In the genomic region with DNA sequence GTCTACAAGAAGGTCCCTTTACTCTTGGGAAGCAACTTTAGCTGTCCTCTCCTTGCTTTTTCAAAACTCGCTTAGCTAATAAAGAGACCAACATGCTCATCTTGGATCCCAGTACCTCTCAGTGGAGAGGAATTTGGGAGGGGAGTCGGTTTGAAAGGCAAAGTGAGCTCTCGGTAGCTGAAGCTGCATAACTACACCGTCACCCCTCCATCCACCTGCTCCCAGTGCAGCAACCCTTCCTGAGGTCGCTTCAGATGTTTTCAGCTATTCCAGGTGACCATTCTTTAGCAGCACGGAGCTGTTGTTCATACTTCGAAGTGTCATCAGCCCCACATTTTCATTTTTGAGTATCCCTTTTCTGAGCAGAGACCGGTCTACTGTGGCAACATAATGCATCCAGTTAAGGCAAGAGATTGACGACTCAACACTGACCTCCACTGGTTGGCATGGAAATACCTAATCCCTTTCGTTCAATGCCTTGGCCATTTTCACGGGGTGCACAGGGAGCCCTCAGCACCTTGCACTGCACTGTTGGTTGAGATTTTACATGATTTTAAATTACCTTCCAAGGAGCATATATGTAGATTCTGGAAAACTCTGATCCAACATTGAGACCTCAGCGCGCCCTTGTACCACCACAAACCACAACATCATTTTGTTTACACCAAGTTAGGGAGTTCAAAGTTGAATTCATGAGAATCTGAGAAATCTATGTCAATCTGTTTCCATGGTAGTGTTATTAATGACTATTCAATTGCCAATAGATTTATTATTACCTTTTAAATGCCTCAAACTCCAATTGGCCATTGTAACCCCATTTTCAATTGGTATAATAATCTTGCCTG, we compare ENCODE assay signal across 8 cellular contexts. TPM values are rescaled to one million over a fixed set of nuclear protein-coding genes. Genes with fewer than 3 reads are reported as not detected.
DNase-seq lines count a peak whose midpoint lies in the region; TF ChIP-seq lines count a peak whose summit lies in the region.

No MANE protein-coding gene starts in this region.

- H2BK120ac ChIP-seq in trophoblast cell (ENCODE audit: insufficient read depth, low read length, poor library complexity) = no peak overlapping the region

- H3K79me1 ChIP-seq in trophoblast cell (ENCODE audit: low read length) = no peaks in the 10 kb centered on the region

- no peak overlapping the region for H3K14ac ChIP-seq in trophoblast cell (ENCODE audit: low read length)

- H3K27ac ChIP-seq in trophoblast cell (ENCODE audit: low read depth, low read length) (no peak overlapping the region), uterus (no peak overlapping the region)

- no CpG with 5 or more reads among the region's 13 CpGs for WGBS in trophoblast cell (ENCODE audit: extremely low coverage, insufficient coverage, insufficient read length)

- DNase-seq in GM04504 (ENCODE audit: low read depth) (peak; percentile 69), H4 (ENCODE audit: low spot score) (peak; percentile 66), LNCaP clone FGC (ENCODE audit: low read depth) (peak; percentile 46), SHP77 treated with DMSO at 0.1 percent for 48 hours (lab: John Stamatoyannopoulos, UW) (peak; percentile 50), glomerular endothelial cell (ENCODE audit: extremely low read depth, low read depth, low spot score) (peak; percentile 52), trophoblast cell (peak; percentile 27 to 72), uterus (peak; percentile 39 to 54)
- DNase-seq in activated naive CD4-positive, alpha-beta T cell treated with Interleukin-2 at 50 U/mL for 16 hours = peak; percentile 59

- H3K9me3 ChIP-seq in trophoblast cell (ENCODE audit: insufficient read depth, low read depth, low read length) (no peaks in the 10 kb centered on the region), uterus (no peaks in the 10 kb centered on the region)

- H3K23ac ChIP-seq in trophoblast cell (ENCODE audit: low read length) = no peak overlapping the region

- no peak overlapping the region for H4K91ac ChIP-seq in trophoblast cell (ENCODE audit: low read depth, low read length)

- no peak overlapping the region for H3K4me2 ChIP-seq in trophoblast cell (ENCODE audit: low read length)

- H3K9ac ChIP-seq in trophoblast cell (ENCODE audit: low read length) = no peak overlapping the region

- H2BK12ac ChIP-seq in trophoblast cell (ENCODE audit: low read length) = no peak overlapping the region

- H3K79me2 ChIP-seq in trophoblast cell (ENCODE audit: control insufficient read depth, insufficient read depth, low read length, poor library complexity) = no peaks in the 10 kb centered on the region

- TF ChIP-seq POLR2A in uterus (IDR thresholded peaks at IDR 0.05) = no peak

- intact Hi-C loops in uterus (cut with DNase I; ENCODE audit: low total_unique reads) = no loop called here

- no peak overlapping the region for H3K18ac ChIP-seq in trophoblast cell (ENCODE audit: low read length)

- H3K36me3 ChIP-seq in trophoblast cell (ENCODE audit: control insufficient read depth in 1 of 2, insufficient read depth in 2 of 2, low read length in 2 of 2) = no peaks in the 10 kb centered on the region
- H3K36me3 ChIP-seq in uterus = no peaks in the 10 kb centered on the region

- H4K8ac ChIP-seq in trophoblast cell (ENCODE audit: low read depth, low read length) = no peak overlapping the region

- H4K12ac ChIP-seq in trophoblast cell (ENCODE audit: low read depth, low read length) = no peak overlapping the region

- no peak overlapping the region for H3K4ac ChIP-seq in trophoblast cell (ENCODE audit: low read depth, low read length)

- H3K27me3 ChIP-seq in trophoblast cell (ENCODE audit: insufficient read depth, low read length) (no peaks in the 10 kb centered on the region), uterus (no peaks in the 10 kb centered on the region)

- H2AFZ ChIP-seq in trophoblast cell (ENCODE audit: insufficient read depth, low read length, poor library complexity) = no peak overlapping the region

- no peak overlapping the region for H2AK5ac ChIP-seq in trophoblast cell (ENCODE audit: low read length)

- H3K4me1 ChIP-seq in trophoblast cell (ENCODE audit: control insufficient read depth in 1 of 2, insufficient read depth in 2 of 2, low read length in 2 of 2) (no peaks in the 10 kb centered on the region), uterus (no peaks in the 10 kb centered on the region)

- TF ChIP-seq CTCF in LNCaP clone FGC (IDR thresholded peaks at IDR 0.05; ENCODE audit: control insufficient read depth, extremely low read depth, insufficient read depth) (peak; percentile 77), uterus (IDR thresholded peaks at IDR 0.05) (peak; percentile 62 to 73 (median 66))

- no peak overlapping the region for H3K4me3 ChIP-seq in LNCaP clone FGC (ENCODE audit: low read depth, low read length)
- H3K4me3 ChIP-seq in trophoblast cell (ENCODE audit: low read depth, low read length) = no peak overlapping the region
- no peak overlapping the region for H3K4me3 ChIP-seq in uterus

- no peak overlapping the region for H2BK5ac ChIP-seq in trophoblast cell (ENCODE audit: low read depth, low read length, poor library complexity)

RNA-seq across cellular contexts. Expression of a gene that starts 42.2 kb away (rescaled TPM):
- total RNA-seq in H4 (2014; rRNA removed; shearing (Covaris generic)) = not detected in 2 replicates
- not detected in 2 replicates for total RNA-seq in glomerular endothelial cell
- not detected in 2 replicates for polyA plus RNA-seq in trophoblast cell (2013)
- total RNA-seq in uterus = not detected
